17 cellular contexts compared by ENCODE assay signal in genomic region chr4:148749403-148749802, GRCh38.
DNase-seq lines count a peak whose midpoint lies in the region; ATAC-seq and TF ChIP-seq lines count a peak whose summit lies in the region.
"Had no signal": no experiment of that assay in that cellular context is flagged by ENCODE, and none has a peak within 500 bp of the region (broad histone marks: within the 10 kb centered on the region; RNA-seq: fewer than 3 reads in every experiment).

No MANE protein-coding gene starts in this region.

- H3K4me3 ChIP-seq in endodermal cell (ENCODE audit: low read length) (no peak overlapping the region), MM.1S (ENCODE audit: low read length) (no peak overlapping the region)

- DNase-seq in M059J (ENCODE audit: low read depth) (peak; percentile 16), endodermal cell (peak; percentile 68), islet precursor cell (peak; percentile 55), amniotic stem cell (lab: John Stamatoyannopoulos, UW) (no peak), midbrain (lab: John Stamatoyannopoulos, UW) (no peak), MM.1S (no peak)
- DNase-seq: ACHN, DND-41, GDM1, H9, NCI-H187, NCI-H2107, NCI-H510A treated with DMSO at 0.1 percent for 48 hours, OCI-M1, RPMI8226 had no signal

- H3K27ac ChIP-seq in endodermal cell (ENCODE audit: low read depth, low read length) (no peak overlapping the region), MM.1S (ENCODE audit: low read length) (no peak overlapping the region)
- H3K27ac ChIP-seq: C4-2B had no signal

- H3K9ac ChIP-seq in endodermal cell (ENCODE audit: extremely low read depth, low read length, poor library complexity, severe bottlenecking), result no peak overlapping the region
- H3K9ac ChIP-seq in MM.1S (ENCODE audit: low read length), result no peak overlapping the region

- H3K4me1 Mint-ChIP-seq in endodermal cell, result peaks cover 11% of the 10 kb centered on the region
- H3K4me1 Mint-ChIP-seq: H9 had no signal

- peaks cover 22% of the 10 kb centered on the region for H3K27me3 Mint-ChIP-seq in endodermal cell (ENCODE audit: insufficient read depth)

- no peaks in the 10 kb centered on the region for H3K4me1 ChIP-seq in endodermal cell (ENCODE audit: control insufficient read depth, insufficient read depth, low read length)
- H3K4me1 ChIP-seq in MM.1S (ENCODE audit: low read length), result 0 out of 2 replicates have a peak, but pooled peaks cover 4% of the 10 kb centered on the region

- H3F3A ChIP-seq in MM.1S (ENCODE audit: insufficient read depth, low read length), result no peaks in the 10 kb centered on the region

- no peak overlapping the region for H3K4me3 Mint-ChIP-seq in endodermal cell
- H3K4me3 Mint-ChIP-seq: H9 had no signal

- no peak for ATAC-seq in GM19467 (IDR thresholded peaks at IDR 0.05; ENCODE audit: unreplicated experiment)

- no peaks in the 10 kb centered on the region for H3K36me3 Mint-ChIP-seq in endodermal cell (ENCODE audit: low read depth)

- H3K27me3 ChIP-seq in endodermal cell (ENCODE audit: control insufficient read depth, insufficient read depth, low read length, poor library complexity, severe bottlenecking) (peaks cover 20% of the 10 kb centered on the region), MM.1S (replicated peaks; ENCODE audit: insufficient read depth, low read length) (no peaks in the 10 kb centered on the region)

- H3K36me3 ChIP-seq in endodermal cell (ENCODE audit: control insufficient read depth, insufficient read depth, low read length) (no peaks in the 10 kb centered on the region), MM.1S (replicated peaks; ENCODE audit: insufficient read depth, low read length) (no peaks in the 10 kb centered on the region)

- H3K79me2 ChIP-seq in MM.1S (ENCODE audit: low read length), result no peaks in the 10 kb centered on the region

- 51 to 67% methylated on average over 3 of the region's 3 CpGs for WGBS in endodermal cell (ENCODE audit: insufficient coverage in 1 of 2, insufficient read length in 1 of 2), 2 experiments

- no peak for TF ChIP-seq CTCF in endodermal cell (conservative IDR thresholded peaks at IDR 0.05)
- TF ChIP-seq CTCF in MM.1S (IDR thresholded peaks at IDR 0.05; ENCODE audit: low read length), result no peak

- no peak overlapping the region for H3K27ac Mint-ChIP-seq in endodermal cell
- H3K27ac Mint-ChIP-seq: H9 had no signal

- no peaks in the 10 kb centered on the region for H4K20me1 ChIP-seq in MM.1S (ENCODE audit: insufficient read depth, low read length)

- H3K9me3 ChIP-seq in endodermal cell (ENCODE audit: control insufficient read depth, low read length) (no peaks in the 10 kb centered on the region), MM.1S (replicated peaks; ENCODE audit: insufficient read depth, low read length) (no peaks in the 10 kb centered on the region)

- no peaks in the 10 kb centered on the region for H3K9me2 ChIP-seq in MM.1S (replicated peaks; ENCODE audit: insufficient read depth, low read length)

- H3K4me2 ChIP-seq in MM.1S (ENCODE audit: low read depth, low read length), result no peak overlapping the region

- no peak overlapping the region for H2AFZ ChIP-seq in MM.1S (ENCODE audit: low read length)

- H3K9me3 Mint-ChIP-seq in endodermal cell, result no peaks in the 10 kb centered on the region
- H3K9me3 Mint-ChIP-seq: H9 had no signal

Comparison
In these comparisons a context has a peak if more than half of its experiments do, and no peak if none do; other contexts are left out.
1. DNase-seq: peak in M059J (single experiment), endodermal cell (single experiment) and islet precursor cell (single experiment); none in amniotic stem cell (single experiment), midbrain (single experiment) and MM.1S (single experiment).